In the genomic region with DNA sequence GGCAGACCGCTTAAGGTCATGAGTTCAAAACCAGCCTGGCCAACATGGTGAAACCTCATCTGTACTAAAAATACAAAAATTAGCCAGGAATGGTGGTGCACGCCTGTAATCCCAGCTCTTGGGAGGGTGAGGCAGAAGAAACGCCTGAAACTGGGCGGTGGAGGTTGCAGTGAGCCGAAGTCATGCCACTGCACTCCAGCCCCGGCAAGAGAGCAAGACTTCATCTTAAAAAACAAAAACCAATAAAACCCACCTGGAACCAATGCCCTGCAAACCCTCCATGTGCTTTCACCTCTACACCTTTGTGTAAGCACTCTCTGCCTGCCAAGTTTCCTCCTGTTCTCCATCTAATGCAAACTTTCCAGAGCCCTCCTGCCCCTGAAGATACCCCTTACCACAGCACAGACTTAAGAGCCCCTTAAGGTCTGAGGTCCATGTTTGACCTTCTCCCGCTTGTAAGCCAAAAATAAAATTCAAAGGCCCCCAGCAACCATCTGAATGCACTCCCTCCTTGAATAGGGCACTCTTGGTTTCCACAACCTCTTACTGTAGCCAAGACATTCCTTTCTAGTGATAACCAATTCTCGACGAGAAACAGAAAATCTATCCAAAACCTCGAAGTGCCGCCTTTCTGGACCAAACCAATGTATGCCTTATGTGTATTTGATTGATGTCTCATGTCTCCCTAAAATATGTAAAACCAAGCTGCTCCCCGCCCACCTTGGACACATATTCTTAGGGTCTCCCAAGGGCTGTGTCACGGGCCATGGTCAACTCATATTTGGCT, we compare ENCODE assay signal across 10 cellular contexts. TPM values are rescaled to one million over a fixed set of nuclear protein-coding genes. Genes with fewer than 3 reads are reported as not detected.
DNase-seq lines count a peak whose midpoint lies in the region; ATAC-seq and TF ChIP-seq lines count a peak whose summit lies in the region.
"Had no signal": no experiment of that assay in that cellular context is flagged by ENCODE, and none has a peak within 500 bp of the region (broad histone marks: within the 10 kb centered on the region; RNA-seq: fewer than 3 reads in every experiment).

No MANE protein-coding gene starts in this region.

- H3K9me3 Mint-ChIP-seq in activated naive CD4-positive, alpha-beta T cell treated with anti-CD3 and anti-CD28 coated beads, Interleukin-2, amount 10 ng/mL, durations not matched to agents 7 days and 5 days: no peaks in the 10 kb centered on the region
- H3K9me3 Mint-ChIP-seq in stimulated activated memory B cell treated with anti-CD40 and anti-IgM and Interleukin-4, amounts not matched to agents 10 μg/mL and 1 μg/mL and 100 μg/mL, for 72 hours: no peaks in the 10 kb centered on the region

- ATAC-seq in RWPE2 (ENCODE audit: low read depth) (no peak), GM21423 (IDR thresholded peaks at IDR 0.05; ENCODE audit: unreplicated experiment) (no peak)
- no peak for ATAC-seq in stimulated activated memory B cell treated with anti-CD40 and anti-IgM and Interleukin-4, amounts not matched to agents 10 μg/mL and 1 μg/mL and 100 μg/mL, for 72 hours

- H3K27ac ChIP-seq in RWPE2 (ENCODE audit: poor library complexity, severe bottlenecking): peak overlapping the region; percentile 16
- H3K27ac ChIP-seq in fibroblast of lung (ENCODE audit: insufficient read depth, low read length): peak overlapping the region; percentile 19
- H3K27ac ChIP-seq: uterus had no signal

- H3K79me2 ChIP-seq in fibroblast of lung (ENCODE audit: control insufficient read depth, insufficient read depth, low read length): peaks cover 55% of the 10 kb centered on the region

- H3K4me3 ChIP-seq in RWPE2 (ENCODE audit: severe bottlenecking): no peak overlapping the region
- peak overlapping the region in 3 of 4 experiments; percentile 8 to 100 (median 96) for H3K4me3 ChIP-seq in fibroblast of lung (replicated peaks in 1 of 4; ENCODE audit: control extremely low read depth in 1 of 4, insufficient read depth in 1 of 4, low read depth in 3 of 4, low read length in 4 of 4)
- H3K4me3 ChIP-seq: uterus had no signal

- H3K36me3 ChIP-seq in RWPE2 (ENCODE audit: low read depth) (peaks cover 77% of the 10 kb centered on the region), fibroblast of lung (ENCODE audit: control insufficient read depth, insufficient read depth, low read length) (peaks cover 43% of the 10 kb centered on the region)
- H3K36me3 ChIP-seq: uterus had no signal

- no peaks in the 10 kb centered on the region for H3K27me3 Mint-ChIP-seq in activated naive CD4-positive, alpha-beta T cell treated with anti-CD3 and anti-CD28 coated beads, Interleukin-2, amount 10 ng/mL, durations not matched to agents 7 days and 5 days
- H3K27me3 Mint-ChIP-seq in stimulated activated memory B cell treated with anti-CD40 and anti-IgM and Interleukin-4, amounts not matched to agents 10 μg/mL and 1 μg/mL and 100 μg/mL, for 72 hours: no peaks in the 10 kb centered on the region

- H3K4me2 ChIP-seq in fibroblast of lung (ENCODE audit: extremely low read depth, insufficient read depth, low read length): peak overlapping the region; percentile 97

- no peak overlapping the region for H3K27ac Mint-ChIP-seq in activated naive CD4-positive, alpha-beta T cell treated with anti-CD3 and anti-CD28 coated beads, Interleukin-2, amount 10 ng/mL, durations not matched to agents 7 days and 5 days
- peak overlapping the region; percentile 99 for H3K27ac Mint-ChIP-seq in stimulated activated memory B cell treated with anti-CD40 and anti-IgM and Interleukin-4, amounts not matched to agents 10 μg/mL and 1 μg/mL and 100 μg/mL, for 72 hours

- H3K9me3 ChIP-seq in RWPE2 (ENCODE audit: severe bottlenecking) (no peaks in the 10 kb centered on the region), fibroblast of lung (ENCODE audit: control insufficient read depth, insufficient read depth, low read depth, low read length) (no peaks in the 10 kb centered on the region)
- H3K9me3 ChIP-seq: uterus had no signal

- H3K36me3 Mint-ChIP-seq in activated naive CD4-positive, alpha-beta T cell treated with anti-CD3 and anti-CD28 coated beads, Interleukin-2, amount 10 ng/mL, durations not matched to agents 7 days and 5 days: peaks cover 69% of the 10 kb centered on the region
- peaks cover 72% of the 10 kb centered on the region for H3K36me3 Mint-ChIP-seq in stimulated activated memory B cell treated with anti-CD40 and anti-IgM and Interleukin-4, amounts not matched to agents 10 μg/mL and 1 μg/mL and 100 μg/mL, for 72 hours

- H4K20me1 ChIP-seq in fibroblast of lung (ENCODE audit: control insufficient read depth, extremely low read depth, insufficient read depth, low read length): peaks cover 6% of the 10 kb centered on the region

- H3K4me1 ChIP-seq in RWPE2 (ENCODE audit: insufficient read depth, poor library complexity, severe bottlenecking) (peaks cover 21% of the 10 kb centered on the region), fibroblast of lung (ENCODE audit: control insufficient read depth, extremely low read depth, insufficient read depth, low read length) (peaks cover 19% of the 10 kb centered on the region)

- no peak overlapping the region for H3K9ac ChIP-seq in fibroblast of lung (ENCODE audit: insufficient read depth, low read length)

- TF ChIP-seq CTCF in RWPE2 (IDR thresholded peaks at IDR 0.05; ENCODE audit: poor library complexity, severe bottlenecking) (no peak), fibroblast of lung (conservative IDR thresholded peaks at IDR 0.05 in 1 of 2, IDR thresholded peaks at IDR 0.05 in 1 of 2; ENCODE audit: low read depth in 1 of 2, low read length in 2 of 2) (no peak)

- peak overlapping the region; percentile 95 for H3K4me3 Mint-ChIP-seq in activated naive CD4-positive, alpha-beta T cell treated with anti-CD3 and anti-CD28 coated beads, Interleukin-2, amount 10 ng/mL, durations not matched to agents 7 days and 5 days
- H3K4me3 Mint-ChIP-seq in stimulated activated memory B cell treated with anti-CD40 and anti-IgM and Interleukin-4, amounts not matched to agents 10 μg/mL and 1 μg/mL and 100 μg/mL, for 72 hours: peak overlapping the region; percentile 93

- CTCF ChIA-PET in activated naive CD4-positive, alpha-beta T cell treated with anti-CD3 and anti-CD28 coated beads, Interleukin-2, amount 10 ng/mL, durations not matched to agents 7 days and 5 days (lab: Charles Lee): interaction anchor here (2.0 kb wide), 1 partner anchor 53 kb away, joined by 6 read pairs; no protein-coding TSS in a partner anchor

- no peaks in the 10 kb centered on the region for H3K27me3 ChIP-seq in RWPE2 (ENCODE audit: insufficient read depth, poor library complexity, severe bottlenecking)
- H3K27me3 ChIP-seq in fibroblast of lung (ENCODE audit: control insufficient read depth, insufficient read depth, low read length): no peaks in the 10 kb centered on the region
- H3K27me3 ChIP-seq: uterus had no signal

- peaks cover 51% of the 10 kb centered on the region for H3K4me1 Mint-ChIP-seq in activated naive CD4-positive, alpha-beta T cell treated with anti-CD3 and anti-CD28 coated beads, Interleukin-2, amount 10 ng/mL, durations not matched to agents 7 days and 5 days
- H3K4me1 Mint-ChIP-seq in stimulated activated memory B cell treated with anti-CD40 and anti-IgM and Interleukin-4, amounts not matched to agents 10 μg/mL and 1 μg/mL and 100 μg/mL, for 72 hours: peaks cover 58% of the 10 kb centered on the region

- DNase-seq in activated naive CD4-positive, alpha-beta T cell treated with anti-CD3 and anti-CD28 coated beads, Interleukin-2, amount 10 ng/mL, durations not matched to agents 7 days and 5 days: no peak
- DNase-seq in activated naive CD4-positive, alpha-beta T cell treated with Interleukin-2 at 50 U/mL for 16 hours: no peak
- no peak for DNase-seq in RWPE2 (ENCODE audit: low spot score)
- DNase-seq in fibroblast of lung (ENCODE audit: low read depth in 2 of 2): peak in 1 of 2 donors; percentile 43
- DNase-seq in dermis blood vessel endothelial cell: no peak
- no peak for DNase-seq in DMS53 (lab: John Stamatoyannopoulos, UW)
- DNase-seq: NCI-H1092, uterus had no signal

- H2AFZ ChIP-seq in fibroblast of lung (ENCODE audit: low read length): no peak overlapping the region

RNA-seq across cellular contexts. Expression of a gene that starts 3.0 kb away (rescaled TPM):
- total RNA-seq in fibroblast of lung (1,141 and 1,244 TPM in 2 replicates), dermis blood vessel endothelial cell (632 and 1,383 TPM in 2 replicates)
- 1,855 and 2,018 TPM in 2 replicates for polyA plus RNA-seq in fibroblast of lung
- 2,758 and 2,760 TPM in 2 replicates for polyA plus RNA-seq in fibroblast of lung (2012)
- 351 and 379 TPM in 2 replicates for polyA minus RNA-seq in fibroblast of lung (ENCODE audit: low replicate concordance)

RNA-seq across cellular contexts. Expression of a gene that starts 41.9 kb away (rescaled TPM):
- total RNA-seq in fibroblast of lung: 12.1 and 16.7 TPM in 2 replicates
- 1.6 and 2.5 TPM in 2 replicates for polyA plus RNA-seq in fibroblast of lung
- polyA plus RNA-seq in fibroblast of lung (2012): 2.5 and 3.6 TPM in 2 replicates
- polyA minus RNA-seq in fibroblast of lung (ENCODE audit: low replicate concordance): 10.4 and 19.5 TPM in 2 replicates
- 2.2 and 2.4 TPM in 2 replicates for total RNA-seq in dermis blood vessel endothelial cell
